Comparison of ENCODE assay signal across 8 cellular contexts in genomic region chr2:218269900-218270720, GRCh38. TPM values are rescaled to one million over a fixed set of nuclear protein-coding genes. Genes with fewer than 3 reads are reported as not detected.
DNase-seq lines count a peak whose midpoint lies in the region; TF ChIP-seq lines count a peak whose summit lies in the region.

TSS of gene AAMP (minus strand) at chr2:218270137. CDS start at chr2:218270086, 51 bp downstream.
TSS of gene PNKD (plus strand) at chr2:218270519. CDS start at chr2:218270536, 17 bp downstream.

- peak within 1 kb of the TSS; percentile 71; the same call in 1 of the 2 replicates for H3K14ac ChIP-seq in H9 (ENCODE audit: insufficient read depth, low read length)

- peaks cover 56% of the 10 kb centered on the region for H3K36me3 ChIP-seq in MG63

- H2BK12ac ChIP-seq in H9 (ENCODE audit: insufficient read length, low read depth, low read length), result no peak within 1 kb of the TSS

- H3K23me2 ChIP-seq in H9 (ENCODE audit: insufficient read length, low read depth, low read length, poor library complexity, severe bottlenecking), result peaks cover 9% of the 10 kb centered on the region

- H3K9me3 Mint-ChIP-seq in H9 (no peaks in the 10 kb centered on the region), nephron (no peaks in the 10 kb centered on the region)
- no peaks in the 10 kb centered on the region for H3K9me3 Mint-ChIP-seq in stimulated activated naive CD8-positive, alpha-beta T cell treated with anti-CD3 and anti-CD28 coated beads, Interleukin-15, Interleukin-2, amounts not matched to agents 100 ng/mL and 50 ng/mL, for 24 hours

- no peak within 1 kb of the TSS for H4K8ac ChIP-seq in H9 (replicated peaks; ENCODE audit: insufficient read length, low read depth, low read length)

- no peaks in the 10 kb centered on the region for H3K4me1 ChIP-seq in H9 (ENCODE audit: insufficient read depth, low read length)

- no peak within 1 kb of the TSS for H3K56ac ChIP-seq in H9 (ENCODE audit: insufficient read length, low read depth, low read length)

- peaks cover 20 to 48% (median 44%) of the 10 kb centered on the region in 3 experiments; a peak in 6 of 7 replicates for H3K36me3 Mint-ChIP-seq in H9 (ENCODE audit: insufficient read depth in 1 of 3, low read depth in 3 of 3)
- H3K36me3 Mint-ChIP-seq in nephron (ENCODE audit: low read depth), result peaks cover 38% of the 10 kb centered on the region
- peaks cover 33% of the 10 kb centered on the region for H3K36me3 Mint-ChIP-seq in stimulated activated naive CD8-positive, alpha-beta T cell treated with anti-CD3 and anti-CD28 coated beads, Interleukin-15, Interleukin-2, amounts not matched to agents 100 ng/mL and 50 ng/mL, for 24 hours (ENCODE audit: low read depth)

- no peaks in the 10 kb centered on the region for H3K79me1 ChIP-seq in H9 (ENCODE audit: insufficient read depth, low read depth, low read length, poor library complexity, severe bottlenecking)

- H3K27ac ChIP-seq in H9 (ENCODE audit: insufficient read length, low read depth, low read length), result no peak within 1 kb of the TSS

- no peak within 1 kb of the TSS for H4K91ac ChIP-seq in H9 (ENCODE audit: insufficient read length, low read depth, low read length)

- H2AK5ac ChIP-seq in H9 (ENCODE audit: insufficient read length, low read length), result no peak within 1 kb of the TSS

- H2BK15ac ChIP-seq in H9 (ENCODE audit: low read depth, low read length), result no peak within 1 kb of the TSS

- TF ChIP-seq CTCF in H9 (conservative IDR thresholded peaks at IDR 0.05), result no peak
- no peak for TF ChIP-seq CTCF in fibroblast of the aortic adventitia (IDR thresholded peaks at IDR 0.05; ENCODE audit: insufficient read depth, low read length)
- TF ChIP-seq CTCF in nephron (IDR thresholded peaks at IDR 0.05; ENCODE audit: unreplicated experiment in 3 of 3), result no peak

- no peaks in the 10 kb centered on the region for H3K79me2 ChIP-seq in H9 (ENCODE audit: insufficient read depth, low read length)

- H4K5ac ChIP-seq in H9 (ENCODE audit: insufficient read length, low read depth, low read length), result no peak within 1 kb of the TSS

- H3K4me3 ChIP-seq in MG63 (peak within 1 kb of the TSS; percentile 72), fibroblast of the aortic adventitia (ENCODE audit: low read depth, low read length) (peak within 1 kb of the TSS; percentile 98)

- H3T11ph ChIP-seq in H9 (ENCODE audit: low read length), result no peak within 1 kb of the TSS

- H2BK20ac ChIP-seq in H9 (ENCODE audit: low read depth, low read length, poor library complexity, severe bottlenecking), result no peak within 1 kb of the TSS

- no peak within 1 kb of the TSS for H3K18ac ChIP-seq in H9 (ENCODE audit: insufficient read length, low read depth, low read length)

- WGBS in H9 (ENCODE audit: extremely low coverage, insufficient read length, low lambda C conversion rate), result no CpG with 5 or more reads among the region's 64 CpGs

- peak within 1 kb of the TSS; percentile 97 for H3K4me2 ChIP-seq in H9 (ENCODE audit: insufficient read depth, insufficient read length, low read length)

- H2AFZ ChIP-seq in H9 (ENCODE audit: low read length), result no peak within 1 kb of the TSS

- H3K4me1 Mint-ChIP-seq in H9, result peaks cover 18 to 21% of the 10 kb centered on the region in 2 experiments
- peaks cover 27% of the 10 kb centered on the region for H3K4me1 Mint-ChIP-seq in nephron
- peaks cover 50% of the 10 kb centered on the region for H3K4me1 Mint-ChIP-seq in stimulated activated naive CD8-positive, alpha-beta T cell treated with anti-CD3 and anti-CD28 coated beads, Interleukin-15, Interleukin-2, amounts not matched to agents 100 ng/mL and 50 ng/mL, for 24 hours (ENCODE audit: low read depth)

- H3K27me3 Mint-ChIP-seq in H9 (ENCODE audit: low read depth) (no peaks in the 10 kb centered on the region; the same call in 1 of the 2 replicates), nephron (ENCODE audit: low read depth) (no peaks in the 10 kb centered on the region)
- H3K27me3 Mint-ChIP-seq in stimulated activated naive CD8-positive, alpha-beta T cell treated with anti-CD3 and anti-CD28 coated beads, Interleukin-15, Interleukin-2, amounts not matched to agents 100 ng/mL and 50 ng/mL, for 24 hours, result no peaks in the 10 kb centered on the region

- H3K9me3 ChIP-seq in H9 (ENCODE audit: control insufficient read depth, low read depth, low read length), result no peaks in the 10 kb centered on the region
- no peaks in the 10 kb centered on the region for H3K9me3 ChIP-seq in MG63

- H3K4ac ChIP-seq in H9 (ENCODE audit: low read depth, low read length), result no peak within 1 kb of the TSS

- H2BK5ac ChIP-seq in H9 (ENCODE audit: insufficient read length, low read length), result no peak within 1 kb of the TSS

- peak within 1 kb of the TSS; percentile 73 for H3K9ac ChIP-seq in H9 (ENCODE audit: extremely low read depth, insufficient read length, low read length)

- DNase-seq in ELR (ENCODE audit: low read depth), result peak; percentile 100
- peak; percentile 99 for DNase-seq in H9
- DNase-seq in MG63, result peak; percentile 98
- DNase-seq in SHP77 treated with DMSO at 0.1 percent for 48 hours (lab: John Stamatoyannopoulos, UW), result peak; percentile 97
- peak; percentile 100 for DNase-seq in activated effector memory CD4-positive, alpha-beta T cell treated with anti-CD3 and anti-CD28 coated beads, Interleukin-2, amount 50 U/mL, for 16 hours
- DNase-seq in fibroblast of the aortic adventitia (ENCODE audit: low read depth), result peak; percentile 99

- peak within 1 kb of the TSS; percentile 80 to 92 for H3K4me3 Mint-ChIP-seq in H9
- peak within 1 kb of the TSS; percentile 88 to 90 (median 89) for H3K4me3 Mint-ChIP-seq in nephron
- H3K4me3 Mint-ChIP-seq in stimulated activated naive CD8-positive, alpha-beta T cell treated with anti-CD3 and anti-CD28 coated beads, Interleukin-15, Interleukin-2, amounts not matched to agents 100 ng/mL and 50 ng/mL, for 24 hours, result peak within 1 kb of the TSS; percentile 95

- no peak within 1 kb of the TSS for H3K23ac ChIP-seq in H9 (ENCODE audit: insufficient read length, low read depth, low read length)

- H3K27ac Mint-ChIP-seq in H9, result peak within 1 kb of the TSS; percentile 77 to 88 (median 84)
- H3K27ac Mint-ChIP-seq in nephron, result peak within 1 kb of the TSS; percentile 5 to 88 (median 78)
- peak within 1 kb of the TSS; percentile 94 for H3K27ac Mint-ChIP-seq in stimulated activated naive CD8-positive, alpha-beta T cell treated with anti-CD3 and anti-CD28 coated beads, Interleukin-15, Interleukin-2, amounts not matched to agents 100 ng/mL and 50 ng/mL, for 24 hours

- no peak within 1 kb of the TSS for H2BK120ac ChIP-seq in H9 (ENCODE audit: low read depth, low read length, poor library complexity, severe bottlenecking)

- H3K27me3 ChIP-seq in H9 (ENCODE audit: insufficient read depth, low read length) (no peaks in the 10 kb centered on the region), MG63 (no peaks in the 10 kb centered on the region)

- H4K20me1 ChIP-seq in H9 (ENCODE audit: control insufficient read depth, insufficient read depth, insufficient read length), result no peaks in the 10 kb centered on the region

RNA-seq across cellular contexts. Expression of gene AAMP, which starts in this region (rescaled TPM):
- total RNA-seq in H9 (2021), result 103 and 106 TPM in 2 replicates
- total RNA-seq in MG63 (2014; rRNA removed; shearing (Covaris generic); ENCODE audit: low replicate concordance), result 112 TPM in 2 replicates
- total RNA-seq in fibroblast of the aortic adventitia (ENCODE audit: low replicate concordance), result 64.4 and 262 TPM in 2 replicates

RNA-seq across cellular contexts. Expression of gene PNKD, which starts in this region (rescaled TPM):
- 31.6 and 32.3 TPM in 2 replicates for total RNA-seq in H9 (2021)
- total RNA-seq in MG63 (2014; rRNA removed; shearing (Covaris generic); ENCODE audit: low replicate concordance), result 21.5 and 40.8 TPM in 2 replicates
- total RNA-seq in fibroblast of the aortic adventitia (ENCODE audit: low replicate concordance), result 17.4 and 27.2 TPM in 2 replicates
